Comparison of ENCODE assay signal across 35 cellular contexts in genomic region chr6:148927581-148927980, GRCh38.
"Had no signal": no experiment of that assay in that cellular context is flagged by ENCODE, and none has a peak within 500 bp of the region (broad histone marks: within the 10 kb centered on the region; RNA-seq: fewer than 3 reads in every experiment).

No MANE protein-coding gene starts in this region.

- DNase-seq: Karpas-422, Kasumi-1, MG63, MM.1S, MV-4-11, NCI-H1048, NCI-H1092, NCI-H1092 treated with DMSO at 0.1 percent for 48 hours, NCI-H1105, NCI-H1105 treated with DMSO at 0.1 percent for 48 hours, NCI-H1417, NCI-H1417 treated with DMSO at 0.1 percent for 48 hours, NCI-H1436, NCI-H1436 treated with DMSO at 0.1 percent for 48 hours, NCI-H146, NCI-H1694, NCI-H1694 treated with DMSO at 0.1 percent for 48 hours, NCI-H187, NCI-H187 treated with DMSO at 0.1 percent for 48 hours, NCI-H1930, NCI-H2029, NCI-H2029 treated with DMSO at 0.1 percent for 48 hours, NCI-H2081, NCI-H2081 treated with DMSO at 0.1 percent for 48 hours, NCI-H2107, NCI-H2171, NCI-H2171 treated with DMSO at 0.1 percent for 48 hours, NCI-H2227 treated with DMSO at 0.1 percent for 48 hours, NCI-H226, NCI-H345, NCI-H446, NCI-H446 treated with DMSO at 0.1 percent for 48 hours, NCI-H510A, NCI-H510A treated with DMSO at 0.1 percent for 48 hours, NCI-H524 had no signal
